1 cellular context compared by ENCODE assay signal in genomic region chr12:64088431-64089349, GRCh38.
TF ChIP-seq lines count a peak whose summit lies in the region.

No MANE protein-coding gene starts in this region.

TF ChIP-seq in HEK293, 187 proteins besides CTCF, POLR2A, EP300 and RAD21 (continued from another document and continues in another):
- TF ChIP-seq PRDM4 (tag by site-specific recombination; IDR thresholded peaks at IDR 0.05) (no peak), SP2 (tag by site-specific recombination; IDR thresholded peaks at IDR 0.05) (no peak), ZNF280D (tag by site-specific recombination; IDR thresholded peaks at IDR 0.05) (no peak), OSR2 (tag by site-specific recombination; IDR thresholded peaks at IDR 0.05) (peak; percentile 66), ZNF140 (tag by site-specific recombination; IDR thresholded peaks at IDR 0.05) (no peak), PRDM10 (tag by site-specific recombination; IDR thresholded peaks at IDR 0.05) (peak; percentile 98), KLF7 (tag by site-specific recombination; IDR thresholded peaks at IDR 0.05; ENCODE audit: borderline replicate concordance) (no peak), YY1 (tag by site-specific recombination; IDR thresholded peaks at IDR 0.05) (no peak), KLF17 (tag by site-specific recombination; IDR thresholded peaks at IDR 0.05) (no peak; the same call in 1 of the 2 replicates), ZNF426 (tag by site-specific recombination; IDR thresholded peaks at IDR 0.05) (no peak), ZBTB17 (tag by site-specific recombination; IDR thresholded peaks at IDR 0.05) (peak; percentile 75), EGR2 (tag by site-specific recombination; IDR thresholded peaks at IDR 0.05; ENCODE audit: low read depth) (peak; percentile 48), ZNF433 (tag by site-specific recombination; IDR thresholded peaks at IDR 0.05; ENCODE audit: low read depth) (no peak), ZFHX2 (tag by site-specific recombination; conservative IDR thresholded peaks at IDR 0.05) (peak; percentile 62), ZNF600 (tag by site-specific recombination; IDR thresholded peaks at IDR 0.05) (peak; percentile 59; the same call in 1 of the 2 replicates), ZNF488 (tag by site-specific recombination; IDR thresholded peaks at IDR 0.05) (no peak), ZNF513 (tag by site-specific recombination; IDR thresholded peaks at IDR 0.05) (no peak), ZNF2 (tag by site-specific recombination; IDR thresholded peaks at IDR 0.05) (0 out of 2 replicates have a peak, but pooled peaks have one; percentile 31), MEIS1 (CRISPR knock-in tag; IDR thresholded peaks at IDR 0.05; ENCODE audit: borderline replicate concordance) (no peak), ZNF266 (tag by site-specific recombination; IDR thresholded peaks at IDR 0.05; ENCODE audit: low read depth) (no peak), ZNF692 (tag by site-specific recombination; IDR thresholded peaks at IDR 0.05) (peak; percentile 62; the same call in 1 of the 2 replicates), SCRT1 (tag by site-specific recombination; IDR thresholded peaks at IDR 0.05; ENCODE audit: borderline replicate concordance) (no peak), ZNF24 (tag by site-specific recombination; IDR thresholded peaks at IDR 0.05) (0 out of 2 replicates have a peak, but pooled peaks have one; percentile 27), ZBTB21 (tag by site-specific recombination; IDR thresholded peaks at IDR 0.05) (no peak), SETDB1 (IDR thresholded peaks at IDR 0.05; ENCODE audit: insufficient read length, low read length) (no peak), ZNF558 (tag by site-specific recombination; IDR thresholded peaks at IDR 0.05) (no peak), WT1 (tag by site-specific recombination; IDR thresholded peaks at IDR 0.05) (no peak), ZNF585B (tag by site-specific recombination; IDR thresholded peaks at IDR 0.05) (no peak), ZNF660 (tag by site-specific recombination; IDR thresholded peaks at IDR 0.05) (peak; percentile 72; the same call in 1 of the 2 replicates), GLIS1 (tag by site-specific recombination; IDR thresholded peaks at IDR 0.05) (0 out of 2 replicates have a peak, but pooled peaks have one; percentile 35), ZBTB6 (tag by site-specific recombination; IDR thresholded peaks at IDR 0.05) (no peak), ZFP37 (tag by site-specific recombination; IDR thresholded peaks at IDR 0.05) (no peak), ZBTB48 (tag by site-specific recombination; IDR thresholded peaks at IDR 0.05) (peak; percentile 66), KLF10 (tag by site-specific recombination; IDR thresholded peaks at IDR 0.05) (peak; percentile 21; the same call in 1 of the 2 replicates), ZNF518A (tag by site-specific recombination; conservative IDR thresholded peaks at IDR 0.05; ENCODE audit: low read depth) (0 out of 2 replicates have a peak, but pooled peaks have one; percentile 54), SP7 (tag by site-specific recombination; IDR thresholded peaks at IDR 0.05) (peak; percentile 50; the same call in 1 of the 2 replicates), ZEB2 (tag by site-specific recombination; IDR thresholded peaks at IDR 0.05) (peak; percentile 63; the same call in 1 of the 2 replicates), FEZF1 (tag by site-specific recombination; IDR thresholded peaks at IDR 0.05) (no peak), ZNF366 (tag by site-specific recombination; conservative IDR thresholded peaks at IDR 0.05) (peak; percentile 69)
